In genomic region chr16:59213952-59214351, GRCh38 we compare ENCODE assay signal across 17 cellular contexts.
"Had no signal": no experiment of that assay in that cellular context is flagged by ENCODE, and none has a peak within 500 bp of the region (broad histone marks: within the 10 kb centered on the region; RNA-seq: fewer than 3 reads in every experiment).

No MANE protein-coding gene starts in this region.

- DNase-seq: activated CD4-positive, alpha-beta T cell treated with anti-CD3 and anti-CD28 coated beads for 1 hour; activated CD8-positive, alpha-beta T cell treated with anti-CD3 and anti-CD28 coated beads for 36 hours; activated effector memory CD4-positive, alpha-beta T cell treated with anti-CD3 and anti-CD28 coated beads, Interleukin-2, amount 50 U/mL, for 16 hours; activated T-cell treated with anti-CD3 and anti-CD28 coated beads, Interleukin-2, amount 50 U/mL, for 48 hours; brain microvascular endothelial cell; cortex of kidney; effector CD4-positive, alpha-beta T cell; foreskin keratinocyte; glutamatergic neuron; occipital lobe; stimulated activated CD4-positive, alpha-beta T cell treated with anti-CD3 and anti-CD28 coated beads, Interleukin-4, amount 100 ng/mL, for 24 hours; stimulated activated naive CD4-positive, alpha-beta T cell treated with Interleukin-2 at 50 U/mL for 16 hours; substantia nigra; uterus had no signal

- H3K27me3 ChIP-seq: brain microvascular endothelial cell, foreskin keratinocyte, right atrium auricular region, tibial nerve, uterus had no signal

- H3K4me3 ChIP-seq: right atrium auricular region, skin epidermis, tibial nerve, uterus had no signal

- H3K36me3 ChIP-seq: brain microvascular endothelial cell, right atrium auricular region, tibial nerve, uterus had no signal
